Comparison of ENCODE assay signal across 1 cellular context in the genomic region with DNA sequence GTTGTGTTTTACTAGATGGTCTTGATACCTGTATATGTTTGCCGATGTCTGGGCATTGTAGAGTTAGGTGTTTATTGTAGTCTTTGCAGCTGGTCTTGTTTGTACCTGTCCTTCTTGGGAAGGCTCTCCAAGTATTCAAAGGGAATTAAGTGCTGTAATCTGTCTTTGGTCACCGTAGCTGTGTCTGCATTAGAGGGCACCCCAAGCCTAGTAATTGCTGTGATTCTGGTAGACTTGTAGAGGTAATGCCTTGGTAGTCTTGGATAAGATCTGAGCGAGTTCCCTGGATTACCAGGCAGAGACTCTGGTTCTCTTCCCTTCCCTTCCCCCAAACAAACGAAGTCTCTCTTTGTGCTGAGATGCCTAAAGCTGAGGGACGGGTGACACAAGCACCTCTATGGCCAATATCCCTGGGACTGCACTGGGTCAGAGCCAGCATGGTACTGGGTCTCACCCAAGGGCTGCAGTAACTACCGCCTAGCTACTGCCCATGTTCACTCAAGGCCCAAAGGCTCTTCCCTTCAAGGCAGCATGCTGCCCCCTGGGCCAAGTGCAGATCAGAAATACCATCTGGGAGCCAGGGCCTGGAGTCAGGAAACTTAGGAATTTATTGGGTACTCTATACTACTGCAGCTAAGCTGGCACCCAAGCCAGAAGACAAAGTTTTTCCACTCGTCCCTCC.
TF ChIP-seq lines count a peak whose summit lies in the region.

No MANE protein-coding gene starts in this region.

TF ChIP-seq in H1, 55 proteins besides CTCF, POLR2A, EP300 and RAD21:
- TF ChIP-seq EGR1 (IDR thresholded peaks at IDR 0.05; ENCODE audit: borderline replicate concordance, low read depth, low read length), result no peak
- TF ChIP-seq SIN3A (conservative IDR thresholded peaks at IDR 0.05 in 1 of 2, IDR thresholded peaks at IDR 0.05 in 1 of 2; ENCODE audit: low read depth in 1 of 2, low read length in 2 of 2), result no peak
- TF ChIP-seq NRF1 (IDR thresholded peaks at IDR 0.05; ENCODE audit: low read depth, low read length), result no peak
- TF ChIP-seq TEAD4 (IDR thresholded peaks at IDR 0.05; ENCODE audit: low read depth, low read length), result no peak
- no peak for TF ChIP-seq JUN (IDR thresholded peaks at IDR 0.05; ENCODE audit: low read depth, low read length)
- TF ChIP-seq TAF1 (IDR thresholded peaks at IDR 0.05; ENCODE audit: low read depth, low read length), result no peak
- no peak for TF ChIP-seq RFX5 (IDR thresholded peaks at IDR 0.05; ENCODE audit: borderline replicate concordance, low read depth, low read length)
- no peak for TF ChIP-seq SIX5 (IDR thresholded peaks at IDR 0.05; ENCODE audit: low read depth, low read length)
- no peak for TF ChIP-seq ZNF274 (IDR thresholded peaks at IDR 0.05; ENCODE audit: borderline replicate concordance, extremely low read depth, low read length)
- no peak for TF ChIP-seq FOSL1 (IDR thresholded peaks at IDR 0.05; ENCODE audit: insufficient read depth, low read depth, low read length)
- TF ChIP-seq MAX (IDR thresholded peaks at IDR 0.05), result no peak
- TF ChIP-seq, protein P1, sequence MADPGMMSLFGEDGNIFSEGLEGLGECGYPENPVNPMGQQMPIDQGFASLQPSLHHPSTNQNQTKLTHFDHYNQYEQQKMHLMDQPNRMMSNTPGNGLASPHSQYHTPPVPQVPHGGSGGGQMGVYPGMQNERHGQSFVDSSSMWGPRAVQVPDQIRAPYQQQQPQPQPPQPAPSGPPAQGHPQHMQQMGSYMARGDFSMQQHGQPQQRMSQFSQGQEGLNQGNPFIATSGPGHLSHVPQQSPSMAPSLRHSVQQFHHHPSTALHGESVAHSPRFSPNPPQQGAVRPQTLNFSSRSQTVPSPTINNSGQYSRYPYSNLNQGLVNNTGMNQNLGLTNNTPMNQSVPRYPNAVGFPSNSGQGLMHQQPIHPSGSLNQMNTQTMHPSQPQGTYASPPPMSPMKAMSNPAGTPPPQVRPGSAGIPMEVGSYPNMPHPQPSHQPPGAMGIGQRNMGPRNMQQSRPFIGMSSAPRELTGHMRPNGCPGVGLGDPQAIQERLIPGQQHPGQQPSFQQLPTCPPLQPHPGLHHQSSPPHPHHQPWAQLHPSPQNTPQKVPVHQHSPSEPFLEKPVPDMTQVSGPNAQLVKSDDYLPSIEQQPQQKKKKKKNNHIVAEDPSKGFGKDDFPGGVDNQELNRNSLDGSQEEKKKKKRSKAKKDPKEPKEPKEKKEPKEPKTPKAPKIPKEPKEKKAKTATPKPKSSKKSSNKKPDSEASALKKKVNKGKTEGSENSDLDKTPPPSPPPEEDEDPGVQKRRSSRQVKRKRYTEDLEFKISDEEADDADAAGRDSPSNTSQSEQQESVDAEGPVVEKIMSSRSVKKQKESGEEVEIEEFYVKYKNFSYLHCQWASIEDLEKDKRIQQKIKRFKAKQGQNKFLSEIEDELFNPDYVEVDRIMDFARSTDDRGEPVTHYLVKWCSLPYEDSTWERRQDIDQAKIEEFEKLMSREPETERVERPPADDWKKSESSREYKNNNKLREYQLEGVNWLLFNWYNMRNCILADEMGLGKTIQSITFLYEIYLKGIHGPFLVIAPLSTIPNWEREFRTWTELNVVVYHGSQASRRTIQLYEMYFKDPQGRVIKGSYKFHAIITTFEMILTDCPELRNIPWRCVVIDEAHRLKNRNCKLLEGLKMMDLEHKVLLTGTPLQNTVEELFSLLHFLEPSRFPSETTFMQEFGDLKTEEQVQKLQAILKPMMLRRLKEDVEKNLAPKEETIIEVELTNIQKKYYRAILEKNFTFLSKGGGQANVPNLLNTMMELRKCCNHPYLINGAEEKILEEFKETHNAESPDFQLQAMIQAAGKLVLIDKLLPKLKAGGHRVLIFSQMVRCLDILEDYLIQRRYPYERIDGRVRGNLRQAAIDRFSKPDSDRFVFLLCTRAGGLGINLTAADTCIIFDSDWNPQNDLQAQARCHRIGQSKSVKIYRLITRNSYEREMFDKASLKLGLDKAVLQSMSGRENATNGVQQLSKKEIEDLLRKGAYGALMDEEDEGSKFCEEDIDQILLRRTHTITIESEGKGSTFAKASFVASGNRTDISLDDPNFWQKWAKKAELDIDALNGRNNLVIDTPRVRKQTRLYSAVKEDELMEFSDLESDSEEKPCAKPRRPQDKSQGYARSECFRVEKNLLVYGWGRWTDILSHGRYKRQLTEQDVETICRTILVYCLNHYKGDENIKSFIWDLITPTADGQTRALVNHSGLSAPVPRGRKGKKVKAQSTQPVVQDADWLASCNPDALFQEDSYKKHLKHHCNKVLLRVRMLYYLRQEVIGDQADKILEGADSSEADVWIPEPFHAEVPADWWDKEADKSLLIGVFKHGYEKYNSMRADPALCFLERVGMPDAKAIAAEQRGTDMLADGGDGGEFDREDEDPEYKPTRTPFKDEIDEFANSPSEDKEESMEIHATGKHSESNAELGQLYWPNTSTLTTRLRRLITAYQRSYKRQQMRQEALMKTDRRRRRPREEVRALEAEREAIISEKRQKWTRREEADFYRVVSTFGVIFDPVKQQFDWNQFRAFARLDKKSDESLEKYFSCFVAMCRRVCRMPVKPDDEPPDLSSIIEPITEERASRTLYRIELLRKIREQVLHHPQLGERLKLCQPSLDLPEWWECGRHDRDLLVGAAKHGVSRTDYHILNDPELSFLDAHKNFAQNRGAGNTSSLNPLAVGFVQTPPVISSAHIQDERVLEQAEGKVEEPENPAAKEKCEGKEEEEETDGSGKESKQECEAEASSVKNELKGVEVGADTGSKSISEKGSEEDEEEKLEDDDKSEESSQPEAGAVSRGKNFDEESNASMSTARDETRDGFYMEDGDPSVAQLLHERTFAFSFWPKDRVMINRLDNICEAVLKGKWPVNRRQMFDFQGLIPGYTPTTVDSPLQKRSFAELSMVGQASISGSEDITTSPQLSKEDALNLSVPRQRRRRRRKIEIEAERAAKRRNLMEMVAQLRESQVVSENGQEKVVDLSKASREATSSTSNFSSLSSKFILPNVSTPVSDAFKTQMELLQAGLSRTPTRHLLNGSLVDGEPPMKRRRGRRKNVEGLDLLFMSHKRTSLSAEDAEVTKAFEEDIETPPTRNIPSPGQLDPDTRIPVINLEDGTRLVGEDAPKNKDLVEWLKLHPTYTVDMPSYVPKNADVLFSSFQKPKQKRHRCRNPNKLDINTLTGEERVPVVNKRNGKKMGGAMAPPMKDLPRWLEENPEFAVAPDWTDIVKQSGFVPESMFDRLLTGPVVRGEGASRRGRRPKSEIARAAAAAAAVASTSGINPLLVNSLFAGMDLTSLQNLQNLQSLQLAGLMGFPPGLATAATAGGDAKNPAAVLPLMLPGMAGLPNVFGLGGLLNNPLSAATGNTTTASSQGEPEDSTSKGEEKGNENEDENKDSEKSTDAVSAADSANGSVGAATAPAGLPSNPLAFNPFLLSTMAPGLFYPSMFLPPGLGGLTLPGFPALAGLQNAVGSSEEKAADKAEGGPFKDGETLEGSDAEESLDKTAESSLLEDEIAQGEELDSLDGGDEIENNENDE (IDR thresholded peaks at IDR 0.05; ENCODE audit: insufficient replicate concordance, low read length), result no peak
- TF ChIP-seq RNF2 (IDR thresholded peaks at IDR 0.05; ENCODE audit: borderline replicate concordance, low read depth, low read length, missing control alignments, poor library complexity, severe bottlenecking), result no peak
- no peak for TF ChIP-seq BRCA1 (IDR thresholded peaks at IDR 0.05; ENCODE audit: low read depth, low read length)
- TF ChIP-seq CHD1 (IDR thresholded peaks at IDR 0.05; ENCODE audit: low read depth, low read length), result no peak
- no peak for TF ChIP-seq ASH2L (IDR thresholded peaks at IDR 0.05; ENCODE audit: low read length)
- TF ChIP-seq GABPA (IDR thresholded peaks at IDR 0.05; ENCODE audit: borderline replicate concordance, insufficient read depth, low read length), result no peak
- TF ChIP-seq SRF (IDR thresholded peaks at IDR 0.05; ENCODE audit: low read depth, low read length), result no peak
- no peak for TF ChIP-seq TAF7 (optimal IDR thresholded peaks at IDR 0.05; ENCODE audit: borderline replicate concordance, low read depth, low read length)
- no peak for TF ChIP-seq SP1 (IDR thresholded peaks at IDR 0.05; ENCODE audit: low read depth, low read length)
